1 cellular context compared by ENCODE assay signal in the genomic region with DNA sequence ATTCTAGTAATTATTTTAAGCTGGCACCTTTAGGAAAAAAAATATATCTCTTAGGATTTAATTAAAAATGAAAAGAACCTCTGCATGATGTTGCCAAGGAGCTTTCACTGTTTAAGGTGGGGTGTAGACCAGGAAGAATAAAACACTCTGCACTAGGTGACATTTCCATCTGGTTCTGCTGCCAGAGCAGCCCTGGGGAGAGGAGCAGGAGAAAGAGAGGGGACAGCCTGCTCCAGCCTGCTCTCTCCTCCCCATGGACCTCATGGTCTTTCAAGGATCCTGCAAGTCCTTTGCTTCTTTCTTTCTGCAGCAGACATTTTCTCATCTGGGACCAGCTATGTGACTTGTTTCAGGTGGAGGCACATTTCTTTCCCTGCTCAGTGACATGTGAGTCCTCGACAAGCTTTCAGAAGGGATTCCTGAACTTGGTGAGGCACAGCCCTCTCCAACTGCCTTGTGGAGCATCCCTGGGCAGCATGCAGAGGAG.
TF ChIP-seq lines count a peak whose summit lies in the region.

No MANE protein-coding gene starts in this region.

TF ChIP-seq in GM23338, 12 proteins besides CTCF, POLR2A, EP300 and RAD21 (continued from another document):
- TF ChIP-seq ZNF462 (CRISPR knock-in tag; IDR thresholded peaks at IDR 0.05) = no peak
TF ChIP-seq in GM23338: peak in this region for 0.
